Comparison of ENCODE assay signal across 24 cellular contexts in the genomic region with DNA sequence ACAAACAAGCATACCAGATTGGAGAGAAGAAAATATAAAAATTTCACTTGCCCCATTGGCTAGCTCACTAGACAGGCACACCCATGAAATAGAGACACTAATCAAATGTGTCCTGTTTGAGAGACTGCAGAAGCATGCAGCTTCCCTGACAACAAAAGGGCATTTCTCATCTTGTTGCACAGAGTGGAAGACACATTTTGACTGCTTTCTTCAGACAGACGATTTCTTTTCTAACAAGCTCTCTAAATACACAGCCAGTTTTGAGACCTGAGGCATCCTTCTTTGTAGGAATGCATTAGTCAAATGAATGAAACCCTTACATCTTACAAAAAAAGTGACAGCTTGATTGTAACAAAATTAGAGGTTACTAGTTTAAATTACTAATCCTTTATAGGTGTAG.
"Had no signal": no experiment of that assay in that cellular context is flagged by ENCODE, and none has a peak within 500 bp of the region (broad histone marks: within the 10 kb centered on the region; RNA-seq: fewer than 3 reads in every experiment).

No MANE protein-coding gene starts in this region.

- H3K27ac ChIP-seq: dorsolateral prefrontal cortex, gastroesophageal sphincter, heart right ventricle, lower lobe of right lung, ovary, psoas muscle, sigmoid colon, stomach, thyroid gland had no signal

- H3K4me1 ChIP-seq: gastroesophageal sphincter, heart right ventricle, lower lobe of right lung, psoas muscle, sigmoid colon, stomach, thyroid gland had no signal

- H3K27me3 ChIP-seq: dorsolateral prefrontal cortex, gastroesophageal sphincter, heart right ventricle, ovary, sigmoid colon, stomach, thyroid gland had no signal

- DNase-seq: dorsolateral prefrontal cortex; effector CD4-positive, alpha-beta T cell; foreskin fibroblast; glutamatergic neuron; heart right ventricle; hippocampal formation; kidney glomerular epithelial cell; left colon; left ventricle myocardium superior; lower lobe of right lung; natural killer cell; occipital lobe; ovary; posterior cingulate gyrus; psoas muscle; right cardiac atrium; sigmoid colon; stimulated activated CD4-positive, alpha-beta T cell treated with anti-CD3 and anti-CD28 coated beads, Interleukin-2, amount 100 ng/mL, for 24 hours; stimulated activated CD4-positive, alpha-beta T cell treated with anti-CD3 and anti-CD28 coated beads, Interleukin-4, amount 100 ng/mL, for 24 hours; stimulated activated naive CD4-positive, alpha-beta T cell treated with Interleukin-2 at 50 U/mL for 16 hours; stomach; thyroid gland had no signal

- H3K9me3 ChIP-seq: gastroesophageal sphincter, lower lobe of right lung, ovary, psoas muscle, sigmoid colon, stomach, thyroid gland had no signal

- ATAC-seq: gastroesophageal sphincter; heart right ventricle; left colon; left ventricle myocardium superior; lower lobe of right lung; natural killer cell; psoas muscle; right cardiac atrium; stimulated activated effector memory CD8-positive, alpha-beta T cell treated with anti-CD3 and anti-CD28 coated beads, Interleukin-12 subunit alpha, Interleukin-12 subunit beta, amount 100 ng/mL, for 72 hours had no signal

- H3K36me3 ChIP-seq: gastroesophageal sphincter, heart right ventricle, lower lobe of right lung, ovary, sigmoid colon, stomach, thyroid gland had no signal

- H3K4me3 ChIP-seq: dorsolateral prefrontal cortex, gastroesophageal sphincter, heart right ventricle, lower lobe of right lung, ovary, psoas muscle, sigmoid colon, stomach, thyroid gland had no signal
